ENCODE assay signal across 18 cellular contexts in the genomic region with DNA sequence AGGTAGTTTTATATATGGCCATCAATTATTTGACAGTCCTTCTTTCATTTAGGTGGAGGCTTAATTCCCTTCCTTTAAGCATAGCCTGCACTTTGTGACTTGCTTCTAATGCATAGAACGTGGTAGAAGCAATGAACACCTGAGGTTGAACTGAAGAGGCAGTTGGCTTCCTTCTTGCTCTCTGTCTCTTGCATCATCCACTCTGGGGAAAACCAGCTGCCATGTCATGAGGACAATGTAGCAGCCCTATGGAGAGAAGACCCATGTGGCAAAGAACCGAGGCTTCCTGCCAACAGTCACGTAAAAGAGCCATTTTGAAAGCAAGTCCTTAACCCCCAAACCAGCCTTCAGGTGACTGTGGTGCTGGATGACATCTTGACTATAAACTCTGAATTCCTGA. TPM values are rescaled to one million over a fixed set of nuclear protein-coding genes. Genes with fewer than 3 reads are reported as not detected.
DNase-seq lines count a peak whose midpoint lies in the region; ATAC-seq, FAIRE-seq and TF ChIP-seq lines count a peak whose summit lies in the region.
"Had no signal": no experiment of that assay in that cellular context is flagged by ENCODE, and none has a peak within 500 bp of the region (broad histone marks: within the 10 kb centered on the region; RNA-seq: fewer than 3 reads in every experiment).

No MANE protein-coding gene starts in this region.

- POLR2A ChIA-PET in K562 (lab: Yijun Ruan, JAX): no interaction called here

- H3K27ac ChIP-seq in K562 (ENCODE audit: extremely low read depth, low read depth, low read length) (no peak overlapping the region), smooth muscle cell (ENCODE audit: low read depth) (no peak overlapping the region)
- H3K27ac ChIP-seq: BLaER1 had no signal

- H3K27me3 Mint-ChIP-seq in natural killer cell treated with Interleukin-12 subunit alpha and Interleukin-12 subunit beta and Interleukin-15 and Interleukin-18, amount 100 ng/mL, for 72 hours: peaks cover 15 to 32% of the 10 kb centered on the region in 2 donors
- H3K27me3 Mint-ChIP-seq in natural killer cell (ENCODE audit: low read depth in 2 of 2): peaks cover 9 to 17% of the 10 kb centered on the region in 2 donors

- H3K4me1 ChIP-seq in K562 (replicated peaks in 1 of 2; ENCODE audit: control insufficient read depth in 2 of 2, insufficient read depth in 2 of 2, low read length in 2 of 2): no peaks in the 10 kb centered on the region; a peak in 1 of 5 replicates
- H3K4me1 ChIP-seq in smooth muscle cell (ENCODE audit: low read depth): peaks cover 12% of the 10 kb centered on the region

- FAIRE-seq in K562 (lab: Jason Lieb, UNC): no peak
- FAIRE-seq: RCC 7860 had no signal

- no peaks in the 10 kb centered on the region for H3K9me3 Mint-ChIP-seq in natural killer cell treated with Interleukin-12 subunit alpha and Interleukin-12 subunit beta and Interleukin-15 and Interleukin-18, amount 100 ng/mL, for 72 hours
- H3K9me3 Mint-ChIP-seq in natural killer cell: no peaks in the 10 kb centered on the region
- H3K9me3 Mint-ChIP-seq: CD8-positive, alpha-beta memory T cell had no signal

- H3F3A ChIP-seq in smooth muscle cell (ENCODE audit: low read depth): no peaks in the 10 kb centered on the region

- H3K36me3 ChIP-seq in K562 (ENCODE audit: control insufficient read depth, insufficient read depth, low read length) (no peaks in the 10 kb centered on the region), smooth muscle cell (ENCODE audit: low read depth) (no peaks in the 10 kb centered on the region)
- H3K36me3 ChIP-seq: BLaER1 had no signal

- H4K20me1 ChIP-seq in K562 (replicated peaks; ENCODE audit: control insufficient read depth, insufficient read depth, low read length): no peaks in the 10 kb centered on the region
- no peaks in the 10 kb centered on the region for H4K20me1 ChIP-seq in smooth muscle cell (ENCODE audit: low read depth)
- H4K20me1 ChIP-seq: BLaER1 had no signal

- BruUV-seq in K562 (replicated peaks; lab: Mats Ljungman, UMichigan): no TSS peak

- TF ChIP-seq RAD21 in K562 (CRISPR knock-in tag; conservative IDR thresholded peaks at IDR 0.05 in 1 of 2, IDR thresholded peaks at IDR 0.05 in 1 of 2): no peak

- H3K9me3 ChIP-seq in K562 (replicated peaks; ENCODE audit: control insufficient read depth, insufficient read depth, low read depth, low read length) (0 out of 2 replicates have a peak, but pooled peaks cover 2% of the 10 kb centered on the region), smooth muscle cell (replicated peaks; ENCODE audit: low read depth) (no peaks in the 10 kb centered on the region)
- H3K9me3 ChIP-seq: BLaER1 had no signal

- 0% methylated on average over 3 of the region's 3 CpGs for WGBS in K562 (ENCODE audit: insufficient coverage, low coverage, missing lambda C conversion rate)
- 91% methylated on average over 3 of the region's 3 CpGs for WGBS in smooth muscle cell (ENCODE audit: low lambda C conversion rate)

- intact Hi-C loops in natural killer cell (cut with micrococcal nuclease): no loop called here
- intact Hi-C loops in K562 (cut with micrococcal nuclease): no loop called here

- in situ Hi-C loops in K562 (cut with MboI): no loop called here

- DNase-seq in DMS53 (lab: John Stamatoyannopoulos, UW) (peak; percentile 26), DMS53 treated with DMSO at 0.1 percent for 48 hours (lab: John Stamatoyannopoulos, UW; ENCODE audit: unreplicated experiment) (no peak), natural killer cell (no peak), K562 (ENCODE audit: extremely low read depth in 1 of 4, low spot score in 3 of 4) (no peak), smooth muscle cell (lab: John Stamatoyannopoulos, UW; ENCODE audit: unreplicated experiment) (no peak), NOMO-1 (lab: John Stamatoyannopoulos, UW; ENCODE audit: unreplicated experiment in 2 of 2) (no peak), NCI-H748 treated with DMSO at 0.1 percent for 48 hours (lab: John Stamatoyannopoulos, UW) (no peak)
- peak; percentile 31 for DNase-seq in natural killer cell treated with Interleukin-12 subunit alpha and Interleukin-12 subunit beta and Interleukin-15 and Interleukin-18, amount 100 ng/mL, for 72 hours (ENCODE audit: low spot score)
- DNase-seq: 8988T; CD8-positive, alpha-beta memory T cell; H9; NCI-H1930; NCI-H345; NCI-H526 treated with DMSO at 0.1 percent for 48 hours; T-helper 2 cell had no signal

- TF ChIP-seq CTCF in natural killer cell (IDR thresholded peaks at IDR 0.05) (no peak), K562 (IDR thresholded peaks at IDR 0.05 in 2 of 3, conservative IDR thresholded peaks at IDR 0.05 in 1 of 3; ENCODE audit: insufficient read depth in 2 of 3, low read depth in 1 of 3, low read length in 3 of 3) (no peak), smooth muscle cell (IDR thresholded peaks at IDR 0.05; ENCODE audit: borderline replicate concordance, insufficient read depth, poor library complexity, severe bottlenecking) (no peak)

- H3K4me3 ChIP-seq in K562 (no peak overlapping the region), smooth muscle cell (no peak overlapping the region)
- H3K4me3 ChIP-seq: BLaER1 had no signal

- no peak overlapping the region for H3K4me2 ChIP-seq in K562 (ENCODE audit: insufficient read depth, low read length)
- no peak overlapping the region for H3K4me2 ChIP-seq in smooth muscle cell
- H3K4me2 ChIP-seq: BLaER1 had no signal

- H3K27ac Mint-ChIP-seq in natural killer cell treated with Interleukin-12 subunit alpha and Interleukin-12 subunit beta and Interleukin-15 and Interleukin-18, amount 100 ng/mL, for 72 hours: no peak overlapping the region
- no peak overlapping the region for H3K27ac Mint-ChIP-seq in natural killer cell
- H3K27ac Mint-ChIP-seq: H9, IgD-negative memory B cell had no signal

- H3K36me3 Mint-ChIP-seq in natural killer cell treated with Interleukin-12 subunit alpha and Interleukin-12 subunit beta and Interleukin-15 and Interleukin-18, amount 100 ng/mL, for 72 hours: no peaks in the 10 kb centered on the region
- H3K36me3 Mint-ChIP-seq in natural killer cell: no peaks in the 10 kb centered on the region
- H3K36me3 Mint-ChIP-seq: CD8-positive, alpha-beta memory T cell had no signal

- CTCF ChIA-PET in K562 (lab: Yijun Ruan, JAX; ENCODE audit: low intra/inter-chr PET ratio): interaction anchor here (0.7 to 1.1 kb wide), 2 partner anchors 12 to 14 kb away, joined by 3 to 6 read pairs; no protein-coding TSS in a partner anchor

- no peak overlapping the region for H3K9ac ChIP-seq in K562 (ENCODE audit: insufficient read depth in 1 of 2, low read depth in 2 of 2, low read length in 2 of 2)
- no peak overlapping the region for H3K9ac ChIP-seq in smooth muscle cell (ENCODE audit: low read depth)
- H3K9ac ChIP-seq: BLaER1 had no signal

- no peak for ATAC-seq in natural killer cell treated with Interleukin-12 subunit alpha and Interleukin-12 subunit beta and Interleukin-15 and Interleukin-18, amount 100 ng/mL, for 72 hours
- no peak for ATAC-seq in natural killer cell
- ATAC-seq in K562: no peak

- H3K27me3 ChIP-seq in K562 (ENCODE audit: control insufficient read depth in 2 of 2, insufficient read depth in 2 of 2, low read length in 2 of 2) (peaks cover 17 to 38% of the 10 kb centered on the region in 2 experiments; a peak in 4 of 5 replicates), smooth muscle cell (ENCODE audit: low read depth) (no peaks in the 10 kb centered on the region)
- H3K27me3 ChIP-seq: BLaER1 had no signal

- H3K79me2 ChIP-seq in K562 (ENCODE audit: control insufficient read depth, insufficient read depth, low read length) (no peaks in the 10 kb centered on the region), smooth muscle cell (ENCODE audit: low read depth) (no peaks in the 10 kb centered on the region)

- no peaks in the 10 kb centered on the region for H3K9me1 ChIP-seq in K562 (ENCODE audit: control insufficient read depth, insufficient read depth, low read length)

- TF ChIP-seq POLR2A in K562 (conservative IDR thresholded peaks at IDR 0.05): no peak

- peaks cover 11 to 15% of the 10 kb centered on the region in 2 donors for H3K4me1 Mint-ChIP-seq in natural killer cell treated with Interleukin-12 subunit alpha and Interleukin-12 subunit beta and Interleukin-15 and Interleukin-18, amount 100 ng/mL, for 72 hours (ENCODE audit: low read depth in 2 of 2)
- peaks cover 13 to 19% of the 10 kb centered on the region in 2 donors for H3K4me1 Mint-ChIP-seq in natural killer cell

- TF ChIP-seq EP300 in K562 (IDR thresholded peaks at IDR 0.05; ENCODE audit: low read length): no peak

- H3K4me3 Mint-ChIP-seq in natural killer cell treated with Interleukin-12 subunit alpha and Interleukin-12 subunit beta and Interleukin-15 and Interleukin-18, amount 100 ng/mL, for 72 hours: no peak overlapping the region
- H3K4me3 Mint-ChIP-seq in natural killer cell: no peak overlapping the region
- H3K4me3 Mint-ChIP-seq: CD8-positive, alpha-beta memory T cell; H9; IgD-negative memory B cell had no signal

- H2AFZ ChIP-seq in K562 (ENCODE audit: low read depth, low read length) (no peak overlapping the region), smooth muscle cell (ENCODE audit: low read depth) (no peak overlapping the region)

RNA-seq across cellular contexts. Expression of a gene that starts 46.8 kb away (rescaled TPM):
- total RNA-seq in natural killer cell treated with Interleukin-12 subunit alpha and Interleukin-12 subunit beta and Interleukin-15 and Interleukin-18, amount 100 ng/mL, for 72 hours: not detected
- total RNA-seq in natural killer cell (under 1 TPM in 1 of 3 donors, not detected in 2; 0.23 TPM), K562 (2014; rRNA removed) (not detected in 2 replicates), K562 (2014; rRNA removed; fragmentation: Illumina TruSeq; extraction: Trizol) (not detected in 2 replicates), K562 (2015; rRNA removed; fragmentation: Illumina TruSeq; extraction: Trizol) (not detected in 2 replicates), K562 (2021) (not detected in 2 replicates), smooth muscle cell (5.2 and 6.5 TPM in 2 replicates)
- not detected in 2 replicates for total RNA-seq in K562 (2011; cell fraction: chromatin; rRNA removed; ENCODE audit: low replicate concordance)
- total RNA-seq in K562 (2011; cell fraction: nucleolus; rRNA removed): not detected in 2 replicates
- not detected in 2 replicates for total RNA-seq in K562 (2011; cell fraction: nucleoplasm; rRNA removed)
- polyA plus RNA-seq in K562 (2011; rRNA removed) (not detected in 2 replicates), K562 (2014; fragmentation: Illumina TruSeq; extraction: Trizol) (not detected in 2 replicates), K562 (2014; fragmentation: Nextera tagmentation; extraction: Ambion mirVana) (not detected), K562 (2014; rRNA removed) (not detected in 2 replicates), smooth muscle cell (4.6 and 5.2 TPM in 2 replicates)
- not detected in 2 replicates for polyA plus RNA-seq in K562 (2011; cell fraction: cytosol; rRNA removed)
- polyA plus RNA-seq in K562 (2011; cell fraction: nucleus; rRNA removed): not detected in 2 replicates
- polyA plus RNA-seq in K562 (2012): not detected in 2 replicates
- not detected in 2 replicates for polyA minus RNA-seq in K562 (2011; rRNA and poly(A)+ RNA removed)
- polyA minus RNA-seq in K562 (2011; cell fraction: cytosol; rRNA and poly(A)+ RNA removed): not detected in 2 replicates
- not detected in 2 replicates for polyA minus RNA-seq in K562 (2011; cell fraction: nucleus; rRNA and poly(A)+ RNA removed)
- total RNA-seq: CD8-positive, alpha-beta memory T cell had no signal
- polyA plus RNA-seq: CD8-positive, alpha-beta memory T cell; IgD-negative memory B cell had no signal

Comparison
In these comparisons a context has a peak if more than half of its experiments do, and no peak if none do; other contexts are left out.
1. DNase-seq: peak in DMS53 (single experiment) and natural killer cell treated with Interleukin-12 subunit alpha and Interleukin-12 subunit beta and Interleukin-15 and Interleukin-18, amount 100 ng/mL, for 72 hours (single experiment); none in DMS53 treated with DMSO at 0.1 percent for 48 hours (single experiment), natural killer cell (single experiment), K562 (0 of 4), smooth muscle cell (single experiment), NOMO-1 (0 of 2) and NCI-H748 treated with DMSO at 0.1 percent for 48 hours (single experiment).